27 cellular contexts compared by ENCODE assay signal in genomic region chr1:241442686-241443085, GRCh38.
"Had no signal": no experiment of that assay in that cellular context is flagged by ENCODE, and none has a peak within 500 bp of the region (broad histone marks: within the 10 kb centered on the region; RNA-seq: fewer than 3 reads in every experiment).

No MANE protein-coding gene starts in this region.

- H3K9ac ChIP-seq: parathyroid adenoma had no signal

- H3K27ac Mint-ChIP-seq: immature natural killer cell; mesothelial cell of epicardium; naive thymus-derived CD4-positive, alpha-beta T cell; natural killer cell treated with Interleukin-12 subunit alpha and Interleukin-12 subunit beta and Interleukin-15 and Interleukin-18, amount 100 ng/mL, for 72 hours; stimulated activated effector memory CD8-positive, alpha-beta T cell treated with anti-CD3 and anti-CD28 coated beads, Interleukin-12 subunit alpha, Interleukin-12 subunit beta, amount 100 ng/mL, for 72 hours; stimulated activated naive CD8-positive, alpha-beta T cell treated with anti-CD3 and anti-CD28 coated beads, Interleukin-15, Interleukin-2, amounts not matched to agents 100 ng/mL and 50 ng/mL, for 24 hours had no signal

- H3K79me2 ChIP-seq: parathyroid adenoma had no signal

- H3K4me1 Mint-ChIP-seq: immature natural killer cell; mesothelial cell of epicardium; stimulated activated effector memory CD8-positive, alpha-beta T cell treated with anti-CD3 and anti-CD28 coated beads, Interleukin-12 subunit alpha, Interleukin-12 subunit beta, amount 100 ng/mL, for 72 hours had no signal

- H3K4me3 ChIP-seq: left ventricle myocardium inferior, lung, psoas muscle, right atrium auricular region, right lobe of liver, spleen, suprapubic skin, thoracic aorta, tibial artery, upper lobe of right lung had no signal

- H3K9me3 ChIP-seq: psoas muscle, right atrium auricular region, right lobe of liver, suprapubic skin, thoracic aorta, tibial artery, upper lobe of right lung had no signal

- H3K27ac ChIP-seq: left ventricle myocardium inferior, parathyroid adenoma, psoas muscle, right atrium auricular region, right lobe of liver, spleen, suprapubic skin, thoracic aorta, tibial artery, upper lobe of right lung had no signal

- H3K36me3 Mint-ChIP-seq: immature natural killer cell; mesothelial cell of epicardium; naive thymus-derived CD4-positive, alpha-beta T cell; natural killer cell treated with Interleukin-12 subunit alpha and Interleukin-12 subunit beta and Interleukin-15 and Interleukin-18, amount 100 ng/mL, for 72 hours; stimulated activated effector memory CD8-positive, alpha-beta T cell treated with anti-CD3 and anti-CD28 coated beads, Interleukin-12 subunit alpha, Interleukin-12 subunit beta, amount 100 ng/mL, for 72 hours had no signal

- H3K27me3 ChIP-seq: right atrium auricular region, right lobe of liver, spleen, suprapubic skin, tibial artery, upper lobe of right lung had no signal

- H3K4me3 Mint-ChIP-seq: immature natural killer cell; mesothelial cell of epicardium; naive thymus-derived CD4-positive, alpha-beta T cell; natural killer cell treated with Interleukin-12 subunit alpha and Interleukin-12 subunit beta and Interleukin-15 and Interleukin-18, amount 100 ng/mL, for 72 hours; stimulated activated effector memory CD8-positive, alpha-beta T cell treated with anti-CD3 and anti-CD28 coated beads, Interleukin-12 subunit alpha, Interleukin-12 subunit beta, amount 100 ng/mL, for 72 hours; stimulated activated naive CD8-positive, alpha-beta T cell treated with anti-CD3 and anti-CD28 coated beads, Interleukin-15, Interleukin-2, amounts not matched to agents 100 ng/mL and 50 ng/mL, for 24 hours had no signal

- FAIRE-seq: islet of Langerhans, kidney, small intestine, urothelium cell line had no signal

- H3K36me3 ChIP-seq: left ventricle myocardium inferior, right atrium auricular region, right lobe of liver, spleen, suprapubic skin, thoracic aorta, tibial artery, upper lobe of right lung had no signal

- H3K9me3 Mint-ChIP-seq: stimulated activated effector memory CD8-positive, alpha-beta T cell treated with anti-CD3 and anti-CD28 coated beads, Interleukin-12 subunit alpha, Interleukin-12 subunit beta, amount 100 ng/mL, for 72 hours had no signal

- H3K4me1 ChIP-seq: left ventricle myocardium inferior, parathyroid adenoma, psoas muscle, right atrium auricular region, right lobe of liver, spleen, suprapubic skin, tibial artery, upper lobe of right lung had no signal

- H2AFZ ChIP-seq: parathyroid adenoma had no signal

- DNase-seq: hypothalamus; immature natural killer cell; kidney; left colon; left ventricle myocardium inferior; mesendoderm; naive thymus-derived CD4-positive, alpha-beta T cell; psoas muscle; right lobe of liver; small intestine; spleen; stimulated activated CD4-positive, alpha-beta T cell treated with anti-CD3 and anti-CD28 coated beads, Interleukin-4, amount 100 ng/mL, for 24 hours; stimulated activated naive CD4-positive, alpha-beta T cell; tibial artery; trophoblast cell; upper lobe of right lung had no signal
